Comparison of ENCODE assay signal across 27 cellular contexts in genomic region chr16:81385031-81385756, GRCh38. TPM values are rescaled to one million over a fixed set of nuclear protein-coding genes. Genes with fewer than 3 reads are reported as not detected.
DNase-seq lines count a peak whose midpoint lies in the region; ATAC-seq, FAIRE-seq and TF ChIP-seq lines count a peak whose summit lies in the region.
"Had no signal": no experiment of that assay in that cellular context is flagged by ENCODE, and none has a peak within 500 bp of the region (broad histone marks: within the 10 kb centered on the region; RNA-seq: fewer than 3 reads in every experiment).

No MANE protein-coding gene starts in this region.

- in situ Hi-C loops in transverse colon (cut with MboI; ENCODE audit: low pct_ligation_motif_present in 1 of 4, low pct_unique_long_range_greater_than_20kb in 1 of 4, low sequenced_read_pairs in 3 of 4) = no loop called here

- H3K27ac ChIP-seq in heart right ventricle = peak overlapping the region; percentile 21 to 86 (median 72)
- H3K27ac ChIP-seq in esophagus muscularis mucosa (replicated peaks in 1 of 4) = peak overlapping the region; percentile 69 to 83 (median 80)
- H3K27ac ChIP-seq in psoas muscle = peak overlapping the region; percentile 47
- H3K27ac ChIP-seq in transverse colon = peak overlapping the region; percentile 28 to 60 (median 48)
- H3K27ac ChIP-seq: pancreas, tibial artery had no signal

- 78 to 82% methylated on average over 4 of the region's 4 CpGs for WGBS in heart right ventricle, 2 donors
- WGBS in esophagus muscularis mucosa = 93% methylated on average over 4 of the region's 4 CpGs
- WGBS in psoas muscle, 3 donors = 75 to 80% (median 79%) methylated on average over 4 of the region's 4 CpGs
- WGBS in transverse colon (ENCODE audit: low coverage in 1 of 2), 2 donors = 88 to 97% methylated on average over 2 to 4 of the region's 4 CpGs

- TF ChIP-seq POLR2A in esophagus muscularis mucosa (IDR thresholded peaks at IDR 0.05; ENCODE audit: low read depth) (no peak), transverse colon (IDR thresholded peaks at IDR 0.05) (no peak), GM12891 (IDR thresholded peaks at IDR 0.05; ENCODE audit: low read depth, low read length) (no peak)

- TF ChIP-seq CTCF in heart right ventricle (IDR thresholded peaks at IDR 0.05) = no peak
- TF ChIP-seq CTCF in esophagus muscularis mucosa (IDR thresholded peaks at IDR 0.05) = no peak
- no peak for TF ChIP-seq CTCF in psoas muscle (IDR thresholded peaks at IDR 0.05)
- no peak for TF ChIP-seq CTCF in transverse colon (IDR thresholded peaks at IDR 0.05)

- H3K4me1 ChIP-seq in heart right ventricle (peaks cover 0 to 33% (median 12%) of the 10 kb centered on the region in 9 donors), esophagus muscularis mucosa (peaks cover 16 to 47% (median 35%) of the 10 kb centered on the region in 4 donors), psoas muscle (no peaks in the 10 kb centered on the region), transverse colon (peaks cover 0 to 8% (median 2%) of the 10 kb centered on the region in 4 donors)
- H3K4me1 ChIP-seq: pancreas, tibial artery had no signal

- no peaks in the 10 kb centered on the region for H3K27me3 ChIP-seq in heart right ventricle
- no peaks in the 10 kb centered on the region for H3K27me3 ChIP-seq in esophagus muscularis mucosa
- no peaks in the 10 kb centered on the region for H3K27me3 ChIP-seq in psoas muscle (ENCODE audit: insufficient read depth in 3 of 3, low read length in 2 of 3)
- no peaks in the 10 kb centered on the region for H3K27me3 ChIP-seq in transverse colon
- H3K27me3 ChIP-seq: MG63, pancreas, tibial artery had no signal

- intact Hi-C loops in heart right ventricle (cut with DNase I) = no loop called here
- intact Hi-C loops in Right ventricle myocardium superior (cut with DNase I) = no loop called here
- intact Hi-C loops in esophagus muscularis mucosa (cut with DNase I) = no loop called here
- intact Hi-C loops in psoas muscle (cut with DNase I) = no loop called here
- intact Hi-C loops in transverse colon (cut with DNase I; ENCODE audit: low total_unique reads) = no loop called here

- H3K9me3 ChIP-seq in heart right ventricle (no peaks in the 10 kb centered on the region), esophagus muscularis mucosa (no peaks in the 10 kb centered on the region), psoas muscle (no peaks in the 10 kb centered on the region), transverse colon (no peaks in the 10 kb centered on the region)
- H3K9me3 ChIP-seq: MG63, pancreas, tibial artery had no signal

- TF ChIP-seq EP300 in esophagus muscularis mucosa (IDR thresholded peaks at IDR 0.05) (no peak), transverse colon (IDR thresholded peaks at IDR 0.05; ENCODE audit: low read depth) (no peak)

- H3K36me3 ChIP-seq in heart right ventricle = peaks cover 0 to 21% (median 0%) of the 10 kb centered on the region in 9 donors
- peaks cover 0 to 25% (median 6%) of the 10 kb centered on the region in 4 donors for H3K36me3 ChIP-seq in esophagus muscularis mucosa
- peaks cover 0 to 20% of the 10 kb centered on the region in 2 donors for H3K36me3 ChIP-seq in psoas muscle (ENCODE audit: insufficient read depth in 1 of 2, low read depth in 1 of 2)
- no peaks in the 10 kb centered on the region for H3K36me3 ChIP-seq in transverse colon
- H3K36me3 ChIP-seq: MG63, pancreas had no signal

- no peak for FAIRE-seq in GM12891 (lab: Jason Lieb, UNC)
- FAIRE-seq: keratinocyte, pancreas, small intestine had no signal

- ATAC-seq in heart right ventricle = peak in 7 of 8 donors; percentile 43 to 84 (median 52)
- no peak for ATAC-seq in Right ventricle myocardium superior (ENCODE audit: poor library complexity)
- ATAC-seq in psoas muscle = no peak
- ATAC-seq: HCT116; natural killer cell; pancreas; stimulated activated naive B cell treated with anti-CD40 and anti-IgM and Interleukin-4, amounts not matched to agents 10 μg/mL and 1 μg/mL and 100 μg/mL, for 72 hours had no signal

- DNase-seq in heart right ventricle = no peak
- no peak for DNase-seq in Right ventricle myocardium superior
- no peak for DNase-seq in esophagus muscularis mucosa (ENCODE audit: extremely low spot score)
- DNase-seq in psoas muscle = no peak
- DNase-seq in transverse colon = no peak
- no peak for DNase-seq in DMS79 treated with DMSO at 0.1 percent for 48 hours (lab: John Stamatoyannopoulos, UW)
- no peak for DNase-seq in NCI-H2171 treated with DMSO at 0.1 percent for 48 hours (lab: John Stamatoyannopoulos, UW)
- no peak for DNase-seq in GM12891 (ENCODE audit: insufficient read length, low spot score)
- DNase-seq: activated CD4-positive, alpha-beta memory T cell treated with anti-CD3 and anti-CD28 coated beads for 36 hours; activated CD4-positive, CD25-positive, alpha-beta regulatory T cell; activated effector memory CD4-positive, alpha-beta T cell treated with Interleukin-2 at 50 U/mL for 16 hours; DMS53; foreskin melanocyte; GF-D8; mesenchymal stem cell; MG63; natural killer cell; NCI-H1417; NCI-H2171; NCI-H526; pancreas; small intestine; stimulated activated CD4-positive, alpha-beta T cell treated with anti-CD3 and anti-CD28 coated beads, Interleukin-2, amount 100 ng/mL, for 24 hours; stimulated activated naive B cell treated with anti-CD40 and anti-IgM and Interleukin-4, amounts not matched to agents 10 μg/mL and 1 μg/mL and 100 μg/mL, for 72 hours; tibial artery had no signal

- no peak overlapping the region for H3K4me3 ChIP-seq in heart right ventricle
- no peak overlapping the region for H3K4me3 ChIP-seq in esophagus muscularis mucosa
- H3K4me3 ChIP-seq in psoas muscle = no peak overlapping the region
- no peak overlapping the region for H3K4me3 ChIP-seq in transverse colon
- H3K4me3 ChIP-seq: MG63, pancreas, tibial artery had no signal

TF ChIP-seq in GM12891, 5 proteins besides CTCF, POLR2A, EP300 and RAD21:
- TF ChIP-seq TAF1 (IDR thresholded peaks at IDR 0.05; ENCODE audit: low read depth, low read length) (no peak), SPI1 (IDR thresholded peaks at IDR 0.05; ENCODE audit: low read depth, low read length) (no peak), PAX5 (IDR thresholded peaks at IDR 0.05; ENCODE audit: insufficient read depth, low read length, severe bottlenecking) (no peak), POLR2AphosphoS5 (IDR thresholded peaks at IDR 0.05; ENCODE audit: low read depth, low read length) (no peak), POU2F2 (IDR thresholded peaks at IDR 0.05; ENCODE audit: low read depth, low read length) (no peak)

RNA-seq across cellular contexts. Expression of gene CMIP, which starts 59.4 kb away (rescaled TPM):
- total RNA-seq in heart right ventricle (10 to 100 TPM in 9 of 10 donors, 1 to 10 TPM in 1; 8.8 to 32.8 (median 14.0) TPM), Right ventricle myocardium superior (11.1 TPM), esophagus muscularis mucosa (10 to 100 TPM; 14.5 to 24.6 (median 21.0) TPM), psoas muscle (1 to 10 TPM; 4.1 to 8.9 (median 7.8) TPM), transverse colon (10 to 100 TPM; 40.0 to 69.6 (median 47.0) TPM)
- polyA plus RNA-seq in heart right ventricle (1 to 10 TPM; 5.4 to 7.2 TPM), psoas muscle (1 to 10 TPM; 1.4 to 3.3 (median 2.5) TPM)
- 15.3 TPM for polyA plus RNA-seq in GM12891 (2012; ENCODE audit: low read depth, missing spikeins)

Comparison
In these comparisons a context has a peak if more than half of its experiments do, and no peak if none do; other contexts are left out.
1. ATAC-seq: peak in heart right ventricle (7 of 8); none in Right ventricle myocardium superior (single experiment) and psoas muscle (0 of 4).
2. Peak in every context shown above with its lines, with median percentiles within 50 percentile points of each other: H3K27ac ChIP-seq.